8 cellular contexts compared by ENCODE assay signal in genomic region chr15:101293122-101293521, GRCh38. TPM values are rescaled to one million over a fixed set of nuclear protein-coding genes. Genes with fewer than 3 reads are reported as not detected.
A peak's percentile ranks its signal among the peaks of the same experiment; 100 is the strongest.
DNase-seq lines count a peak whose midpoint lies in the region; TF ChIP-seq lines count a peak whose summit lies in the region.

No MANE protein-coding gene starts in this region.

- H2AFZ ChIP-seq in osteoblast (ENCODE audit: low read length), result no peak overlapping the region

- H3K36me3 ChIP-seq in ES-I3 (ENCODE audit: insufficient read depth, low read length) (peaks cover 4% of the 10 kb centered on the region; the same call in 1 of the 2 replicates), duodenal mucosa (ENCODE audit: control insufficient read depth in 1 of 2, insufficient read depth in 2 of 2, low read length in 2 of 2) (peaks cover 4 to 21% of the 10 kb centered on the region in 2 donors), osteoblast (ENCODE audit: insufficient read depth, low read length) (peaks cover 29% of the 10 kb centered on the region)

- H3K4me3 ChIP-seq in duodenal mucosa (ENCODE audit: low read depth in 1 of 2, low read length in 2 of 2) (peak overlapping the region; percentile 96 to 97), osteoblast (ENCODE audit: insufficient read depth, low read length) (peak overlapping the region; percentile 97)

- DNase-seq in NCI-H187 (lab: John Stamatoyannopoulos, UW) (peak; percentile 17 to 34), osteoblast (ENCODE audit: insufficient read length, low spot score, missing footprints) (no peak), DMS153 treated with DMSO at 0.1 percent for 48 hours (lab: John Stamatoyannopoulos, UW; ENCODE audit: unreplicated experiment) (no peak), NCI-H128 (lab: John Stamatoyannopoulos, UW; ENCODE audit: unreplicated experiment) (no peak), DMS153 (lab: John Stamatoyannopoulos, UW) (no peak)
- no peak for DNase-seq in stimulated activated CD4-positive, alpha-beta T cell treated with anti-CD3 and anti-CD28 coated beads, Interleukin-12 subunit alpha, Interleukin-12 subunit beta, amount 100 ng/mL, for 4 hours

- H4K20me1 ChIP-seq in osteoblast (ENCODE audit: insufficient read depth, low read length), result peaks cover 31% of the 10 kb centered on the region

- H3K4me2 ChIP-seq in osteoblast (ENCODE audit: insufficient read depth, low read length), result peak overlapping the region; percentile 97

- peaks cover 5% of the 10 kb centered on the region for H3K4me1 ChIP-seq in ES-I3 (ENCODE audit: insufficient read depth, low read length)
- H3K4me1 ChIP-seq in duodenal mucosa (ENCODE audit: control insufficient read depth in 1 of 2, insufficient read depth in 2 of 2, low read length in 2 of 2), result peaks cover 19 to 27% of the 10 kb centered on the region in 2 donors
- peaks cover 21% of the 10 kb centered on the region for H3K4me1 ChIP-seq in osteoblast (ENCODE audit: insufficient read depth, low read length)

- H3K27ac ChIP-seq in duodenal mucosa (ENCODE audit: low read depth, low read length) (no peak overlapping the region), osteoblast (ENCODE audit: low read depth, low read length) (peak overlapping the region; percentile 52)

- H3K27me3 ChIP-seq in duodenal mucosa (ENCODE audit: control insufficient read depth in 1 of 2, insufficient read depth in 2 of 2, low read length in 2 of 2), result no peaks in the 10 kb centered on the region
- H3K27me3 ChIP-seq in osteoblast (ENCODE audit: insufficient read depth, low read length), result no peaks in the 10 kb centered on the region

- H3K9ac ChIP-seq in ES-I3 (ENCODE audit: low read depth, low read length), result peak overlapping the region; percentile 93
- peak overlapping the region in 1 of 2 donors; percentile 94 for H3K9ac ChIP-seq in duodenal mucosa (ENCODE audit: low read depth in 1 of 2, low read length in 2 of 2)

- no peak for TF ChIP-seq CTCF in osteoblast (IDR thresholded peaks at IDR 0.05; ENCODE audit: extremely low read depth, low read depth, low read length)

- H3K79me2 ChIP-seq in osteoblast (ENCODE audit: insufficient read depth, low read length), result peaks cover 66% of the 10 kb centered on the region

- H3K9me3 ChIP-seq in ES-I3 (ENCODE audit: control insufficient read depth, insufficient read depth, low read length) (no peaks in the 10 kb centered on the region), duodenal mucosa (ENCODE audit: control insufficient read depth in 1 of 2, low read length in 2 of 2) (no peaks in the 10 kb centered on the region), osteoblast (ENCODE audit: low read depth, low read length) (no peaks in the 10 kb centered on the region)

RNA-seq across cellular contexts. Expression of gene SNRPA1, which starts 1.9 kb away (rescaled TPM):
- total RNA-seq in osteoblast, result 7.1 and 9.8 TPM in 2 replicates

RNA-seq across cellular contexts. Expression of gene SELENOS, which starts 15.8 kb away (rescaled TPM):
- 74.3 and 79.6 TPM in 2 replicates for total RNA-seq in osteoblast

RNA-seq across cellular contexts. Expression of gene CHSY1, which starts 41.3 kb away (rescaled TPM):
- 36.8 and 39.1 TPM in 2 replicates for total RNA-seq in osteoblast

Comparison
In these comparisons a context has a peak if more than half of its experiments do, and no peak if none do; other contexts are left out.
1. DNase-seq: peak in NCI-H187 (2 of 2); none in osteoblast (single experiment), DMS153 treated with DMSO at 0.1 percent for 48 hours (single experiment), stimulated activated CD4-positive, alpha-beta T cell treated with anti-CD3 and anti-CD28 coated beads, Interleukin-12 subunit alpha, Interleukin-12 subunit beta, amount 100 ng/mL, for 4 hours (single experiment), NCI-H128 (single experiment) and DMS153 (single experiment).